ENCODE assay signal across 23 cellular contexts in genomic region chr16:26395700-26396099, GRCh38.
DNase-seq lines count a peak whose midpoint lies in the region; ATAC-seq, FAIRE-seq and TF ChIP-seq lines count a peak whose summit lies in the region.
"Had no signal": no experiment of that assay in that cellular context is flagged by ENCODE, and none has a peak within 500 bp of the region (broad histone marks: within the 10 kb centered on the region; RNA-seq: fewer than 3 reads in every experiment).

No MANE protein-coding gene starts in this region.

- H3K4me3 Mint-ChIP-seq in activated naive CD8-positive, alpha-beta T cell treated with anti-CD3 and anti-CD28 coated beads, Interleukin-2, amount 10 ng/mL, durations not matched to agents 7 days and 5 days = no peak overlapping the region
- H3K4me3 Mint-ChIP-seq in activated naive CD8-positive, alpha-beta T cell treated with anti-CD3 and anti-CD28 coated beads, Interleukin-2, amount 50 U/mL, for 24 hours = no peak overlapping the region
- no peak overlapping the region for H3K4me3 Mint-ChIP-seq in activated T-cell treated with anti-CD3 and anti-CD28 coated beads, Interleukin-2, amount 50 U/mL, for 4 hours
- H3K4me3 Mint-ChIP-seq: CD14-positive monocyte; CD4-positive, alpha-beta T cell; CD8-positive, alpha-beta T cell had no signal

- H2AK5ac ChIP-seq in trophoblast cell (ENCODE audit: low read length) = no peak overlapping the region

- no peak overlapping the region for H4K8ac ChIP-seq in trophoblast cell (ENCODE audit: low read depth, low read length)

- H3K79me2 ChIP-seq in K562 (ENCODE audit: control insufficient read depth, insufficient read depth, low read length) = no peaks in the 10 kb centered on the region
- H3K79me2 ChIP-seq in trophoblast cell (ENCODE audit: control insufficient read depth, insufficient read depth, low read length, poor library complexity) = no peaks in the 10 kb centered on the region

- H3K23ac ChIP-seq in trophoblast cell (ENCODE audit: low read length) = no peak overlapping the region

- H3K9me3 Mint-ChIP-seq in activated naive CD8-positive, alpha-beta T cell treated with anti-CD3 and anti-CD28 coated beads, Interleukin-2, amount 10 ng/mL, durations not matched to agents 7 days and 5 days = peaks cover 2% of the 10 kb centered on the region
- H3K9me3 Mint-ChIP-seq in activated naive CD8-positive, alpha-beta T cell treated with anti-CD3 and anti-CD28 coated beads, Interleukin-2, amount 50 U/mL, for 24 hours = peaks cover 10% of the 10 kb centered on the region
- peaks cover 4% of the 10 kb centered on the region for H3K9me3 Mint-ChIP-seq in activated T-cell treated with anti-CD3 and anti-CD28 coated beads, Interleukin-2, amount 50 U/mL, for 4 hours
- H3K9me3 Mint-ChIP-seq: CD4-positive, alpha-beta T cell; CD8-positive, alpha-beta T cell had no signal

- H3K9me1 ChIP-seq in K562 (ENCODE audit: control insufficient read depth, insufficient read depth, low read length) = no peaks in the 10 kb centered on the region

- H3K79me1 ChIP-seq in trophoblast cell (ENCODE audit: low read length) = no peaks in the 10 kb centered on the region

- H3K14ac ChIP-seq in trophoblast cell (ENCODE audit: low read length) = no peak overlapping the region

- H3K4me3 ChIP-seq in BLaER1 treated with 17β-estradiol and CSF1 and Interleukin-3, amounts not matched to agents 10 nM and 100 nM = no peak overlapping the region
- H3K4me3 ChIP-seq in K562 (no peak overlapping the region), trophoblast cell (ENCODE audit: low read depth, low read length) (peak overlapping the region; percentile 50)
- H3K4me3 ChIP-seq: A549 had no signal

- no peak overlapping the region for H3K4ac ChIP-seq in trophoblast cell (ENCODE audit: low read depth, low read length)

- intact Hi-C loops in K562 (cut with micrococcal nuclease) = no loop called here

- H3K36me3 Mint-ChIP-seq in activated naive CD8-positive, alpha-beta T cell treated with anti-CD3 and anti-CD28 coated beads, Interleukin-2, amount 10 ng/mL, durations not matched to agents 7 days and 5 days = no peaks in the 10 kb centered on the region
- no peaks in the 10 kb centered on the region for H3K36me3 Mint-ChIP-seq in activated naive CD8-positive, alpha-beta T cell treated with anti-CD3 and anti-CD28 coated beads, Interleukin-2, amount 50 U/mL, for 24 hours (ENCODE audit: low read depth)
- H3K36me3 Mint-ChIP-seq in activated T-cell treated with anti-CD3 and anti-CD28 coated beads, Interleukin-2, amount 50 U/mL, for 4 hours (ENCODE audit: insufficient read depth) = no peaks in the 10 kb centered on the region
- H3K36me3 Mint-ChIP-seq: CD14-positive monocyte; CD8-positive, alpha-beta T cell had no signal

- no peak overlapping the region for H3K9ac ChIP-seq in BLaER1 treated with 17β-estradiol and CSF1 and Interleukin-3, amounts not matched to agents 10 nM and 100 nM
- H3K9ac ChIP-seq in K562 (ENCODE audit: insufficient read depth in 1 of 2, low read depth in 2 of 2, low read length in 2 of 2) (no peak overlapping the region), trophoblast cell (ENCODE audit: low read length) (no peak overlapping the region)

- H3K18ac ChIP-seq in trophoblast cell (ENCODE audit: low read length) = no peak overlapping the region

- no peak overlapping the region for H2AFZ ChIP-seq in K562 (ENCODE audit: low read depth, low read length)
- no peak overlapping the region for H2AFZ ChIP-seq in trophoblast cell (ENCODE audit: insufficient read depth, low read length, poor library complexity)

- H3K27ac ChIP-seq in BLaER1 treated with 17β-estradiol and CSF1 and Interleukin-3, amounts not matched to agents 10 nM and 100 nM = no peak overlapping the region
- H3K27ac ChIP-seq in K562 (ENCODE audit: extremely low read depth, low read depth, low read length) = no peak overlapping the region
- no peak overlapping the region for H3K27ac ChIP-seq in trophoblast cell (ENCODE audit: low read depth, low read length)
- H3K27ac ChIP-seq: 22Rv1, A549 had no signal

- TF ChIP-seq EP300 in K562 (IDR thresholded peaks at IDR 0.05; ENCODE audit: low read length) = no peak

- TF ChIP-seq POLR2A in K562 (conservative IDR thresholded peaks at IDR 0.05) = no peak

- no peak overlapping the region for H4K12ac ChIP-seq in trophoblast cell (ENCODE audit: low read depth, low read length)

- TF ChIP-seq RAD21 in K562 (CRISPR knock-in tag; conservative IDR thresholded peaks at IDR 0.05 in 1 of 2, IDR thresholded peaks at IDR 0.05 in 1 of 2) = no peak

- H3K27me3 Mint-ChIP-seq in activated naive CD8-positive, alpha-beta T cell treated with anti-CD3 and anti-CD28 coated beads, Interleukin-2, amount 10 ng/mL, durations not matched to agents 7 days and 5 days = peaks cover 2% of the 10 kb centered on the region
- H3K27me3 Mint-ChIP-seq in activated naive CD8-positive, alpha-beta T cell treated with anti-CD3 and anti-CD28 coated beads, Interleukin-2, amount 50 U/mL, for 24 hours = peaks cover 6% of the 10 kb centered on the region
- H3K27me3 Mint-ChIP-seq in activated T-cell treated with anti-CD3 and anti-CD28 coated beads, Interleukin-2, amount 50 U/mL, for 4 hours (ENCODE audit: low read depth) = peaks cover 9% of the 10 kb centered on the region

- WGBS in K562 (ENCODE audit: insufficient coverage, low coverage, missing lambda C conversion rate) = 8% methylated on average over 11 of the region's 13 CpGs
- no CpG with 5 or more reads among the region's 13 CpGs for WGBS in trophoblast cell (ENCODE audit: extremely low coverage, insufficient coverage, insufficient read length)

- H3K36me3 ChIP-seq in BLaER1 treated with 17β-estradiol and CSF1 and Interleukin-3, amounts not matched to agents 10 nM and 100 nM = no peaks in the 10 kb centered on the region
- H3K36me3 ChIP-seq in K562 (ENCODE audit: control insufficient read depth, insufficient read depth, low read length) = no peaks in the 10 kb centered on the region
- no peaks in the 10 kb centered on the region for H3K36me3 ChIP-seq in trophoblast cell (ENCODE audit: control insufficient read depth in 1 of 2, insufficient read depth in 2 of 2, low read length in 2 of 2)
- H3K36me3 ChIP-seq: BE2C had no signal

- no peak for DNase-seq in activated naive CD8-positive, alpha-beta T cell treated with anti-CD3 and anti-CD28 coated beads, Interleukin-2, amount 10 ng/mL, durations not matched to agents 7 days and 5 days
- DNase-seq in activated naive CD8-positive, alpha-beta T cell treated with anti-CD3 and anti-CD28 coated beads, Interleukin-2, amount 50 U/mL, for 24 hours = no peak
- no peak for DNase-seq in K562 (ENCODE audit: extremely low read depth in 1 of 4, low spot score in 3 of 4)
- no peak for DNase-seq in trophoblast cell
- DNase-seq in activated CD4-positive, alpha-beta T cell treated with anti-CD3 and anti-CD28 coated beads, Interleukin-2, amount 50 U/mL, for 1 hour = no peak
- no peak for DNase-seq in activated T-cell treated with anti-CD3 and anti-CD28 coated beads, Interleukin-2, amount 50 U/mL, for 4 hours
- DNase-seq: AML-193; BE2C; Caco-2; Calu3; CD4-positive, alpha-beta T cell; CD8-positive, alpha-beta T cell; DMS79 treated with DMSO at 0.1 percent for 48 hours; GF-D8 had no signal

- CTCF ChIA-PET in K562 (lab: Yijun Ruan, JAX; ENCODE audit: low intra/inter-chr PET ratio) = no interaction called here

- H3K27me3 ChIP-seq in BLaER1 treated with 17β-estradiol and CSF1 and Interleukin-3, amounts not matched to agents 10 nM and 100 nM = peaks cover 0 to 66% (median 0%) of the 10 kb centered on the region in 11 experiments; a peak in 8 of 22 replicates
- H3K27me3 ChIP-seq in K562 (ENCODE audit: control insufficient read depth in 2 of 2, insufficient read depth in 2 of 2, low read length in 2 of 2) = no peaks in the 10 kb centered on the region
- no peaks in the 10 kb centered on the region for H3K27me3 ChIP-seq in trophoblast cell (ENCODE audit: insufficient read depth, low read length)
- H3K27me3 ChIP-seq: BE2C had no signal

- ATAC-seq in activated naive CD8-positive, alpha-beta T cell treated with anti-CD3 and anti-CD28 coated beads, Interleukin-2, amount 10 ng/mL, durations not matched to agents 7 days and 5 days (ENCODE audit: low read depth) = no peak
- ATAC-seq in activated naive CD8-positive, alpha-beta T cell treated with anti-CD3 and anti-CD28 coated beads, Interleukin-2, amount 50 U/mL, for 24 hours = no peak
- ATAC-seq in K562 = no peak
- ATAC-seq in HG03095 (IDR thresholded peaks at IDR 0.05; ENCODE audit: unreplicated experiment) = no peak
- ATAC-seq in activated T-cell treated with anti-CD3 and anti-CD28 coated beads, Interleukin-2, amount 50 U/mL, for 4 hours = no peak
- ATAC-seq: A549; CD8-positive, alpha-beta T cell had no signal

- H3K9me3 ChIP-seq in BLaER1 treated with 17β-estradiol and CSF1 and Interleukin-3, amounts not matched to agents 10 nM and 100 nM (replicated peaks in 1 of 11) = peaks cover 0 to 11% (median 0%) of the 10 kb centered on the region in 11 experiments; a peak in 8 of 22 replicates
- H3K9me3 ChIP-seq in K562 (replicated peaks; ENCODE audit: control insufficient read depth, insufficient read depth, low read depth, low read length) (no peaks in the 10 kb centered on the region), trophoblast cell (ENCODE audit: insufficient read depth, low read depth, low read length) (peaks cover 3% of the 10 kb centered on the region)
- H3K9me3 ChIP-seq: A549, BE2C, Caco-2 had no signal

- TF ChIP-seq CTCF in K562 (IDR thresholded peaks at IDR 0.05 in 2 of 3, conservative IDR thresholded peaks at IDR 0.05 in 1 of 3; ENCODE audit: insufficient read depth in 2 of 3, low read depth in 1 of 3, low read length in 3 of 3) = no peak

- peak overlapping the region in 7 of 11 experiments; percentile 47 to 88 (median 69); a peak in 9 of 22 replicates for H3K4me2 ChIP-seq in BLaER1 treated with 17β-estradiol and CSF1 and Interleukin-3, amounts not matched to agents 10 nM and 100 nM
- H3K4me2 ChIP-seq in K562 (ENCODE audit: insufficient read depth, low read length) (no peak overlapping the region), trophoblast cell (ENCODE audit: low read length) (no peak overlapping the region)
- H3K4me2 ChIP-seq: A549 had no signal

- H2BK120ac ChIP-seq in trophoblast cell (ENCODE audit: insufficient read depth, low read length, poor library complexity) = no peak overlapping the region

- H3K4me1 Mint-ChIP-seq in activated naive CD8-positive, alpha-beta T cell treated with anti-CD3 and anti-CD28 coated beads, Interleukin-2, amount 10 ng/mL, durations not matched to agents 7 days and 5 days = no peaks in the 10 kb centered on the region
- no peaks in the 10 kb centered on the region for H3K4me1 Mint-ChIP-seq in activated naive CD8-positive, alpha-beta T cell treated with anti-CD3 and anti-CD28 coated beads, Interleukin-2, amount 50 U/mL, for 24 hours
- H3K4me1 Mint-ChIP-seq in activated T-cell treated with anti-CD3 and anti-CD28 coated beads, Interleukin-2, amount 50 U/mL, for 4 hours (ENCODE audit: low read depth) = no peaks in the 10 kb centered on the region
- H3K4me1 Mint-ChIP-seq: CD14-positive monocyte had no signal

- H4K91ac ChIP-seq in trophoblast cell (ENCODE audit: low read depth, low read length) = no peak overlapping the region

- no peak overlapping the region for H2BK5ac ChIP-seq in trophoblast cell (ENCODE audit: low read depth, low read length, poor library complexity)

- peaks cover 13 to 19% (median 17%) of the 10 kb centered on the region in 10 experiments for H3K4me1 ChIP-seq in BLaER1 treated with 17β-estradiol and CSF1 and Interleukin-3, amounts not matched to agents 10 nM and 100 nM
- no peaks in the 10 kb centered on the region for H3K4me1 ChIP-seq in K562 (replicated peaks in 1 of 2; ENCODE audit: control insufficient read depth in 2 of 2, insufficient read depth in 2 of 2, low read length in 2 of 2)
- no peaks in the 10 kb centered on the region for H3K4me1 ChIP-seq in trophoblast cell (ENCODE audit: control insufficient read depth in 1 of 2, insufficient read depth in 2 of 2, low read length in 2 of 2)
- H3K4me1 ChIP-seq: A549, BE2C, Caco-2 had no signal

- H3K27ac Mint-ChIP-seq in activated naive CD8-positive, alpha-beta T cell treated with anti-CD3 and anti-CD28 coated beads, Interleukin-2, amount 10 ng/mL, durations not matched to agents 7 days and 5 days = peak overlapping the region; percentile 29
- H3K27ac Mint-ChIP-seq in activated naive CD8-positive, alpha-beta T cell treated with anti-CD3 and anti-CD28 coated beads, Interleukin-2, amount 50 U/mL, for 24 hours = no peak overlapping the region
- H3K27ac Mint-ChIP-seq: CD14-positive monocyte; CD4-positive, alpha-beta T cell; CD8-positive, alpha-beta T cell had no signal

- FAIRE-seq in K562 (lab: Jason Lieb, UNC) = no peak
- FAIRE-seq: A549, D721Med, G401.6, GM12891, GM19239 had no signal

- H4K20me1 ChIP-seq in BLaER1 treated with 17β-estradiol and CSF1 and Interleukin-3, amounts not matched to agents 10 nM and 100 nM = peaks cover 0 to 3% (median 0%) of the 10 kb centered on the region in 11 experiments; a peak in 1 of 22 replicates
- no peaks in the 10 kb centered on the region for H4K20me1 ChIP-seq in K562 (replicated peaks; ENCODE audit: control insufficient read depth, insufficient read depth, low read length)

- H2BK12ac ChIP-seq in trophoblast cell (ENCODE audit: low read length) = no peak overlapping the region

- in situ Hi-C loops in K562 (cut with MboI) = no loop called here

- no TSS peak for BruUV-seq in K562 (replicated peaks; lab: Mats Ljungman, UMichigan)

- POLR2A ChIA-PET in activated naive CD8-positive, alpha-beta T cell treated with anti-CD3 and anti-CD28 coated beads, Interleukin-2, amount 10 ng/mL, durations not matched to agents 7 days and 5 days (lab: Charles Lee) = no interaction called here
- POLR2A ChIA-PET in K562 (lab: Yijun Ruan, JAX) = no interaction called here

Comparison
In these comparisons a context has a peak if more than half of its experiments do, and no peak if none do; other contexts are left out.
1. H3K4me2 ChIP-seq: peak in BLaER1 treated with 17β-estradiol and CSF1 and Interleukin-3, amounts not matched to agents 10 nM and 100 nM (7 of 11); none in K562 (single experiment) and trophoblast cell (single experiment).